Comparison of ENCODE assay signal across 25 cellular contexts in genomic region chr4:53889335-53890084, GRCh38.
DNase-seq lines count a peak whose midpoint lies in the region; ATAC-seq and TF ChIP-seq lines count a peak whose summit lies in the region.
"Had no signal": no experiment of that assay in that cellular context is flagged by ENCODE, and none has a peak within 500 bp of the region (broad histone marks: within the 10 kb centered on the region; RNA-seq: fewer than 3 reads in every experiment).

No MANE protein-coding gene starts in this region.

- no peaks in the 10 kb centered on the region for H3K27me3 ChIP-seq in cardiac muscle cell
- H3K27me3 ChIP-seq in mesenchymal stem cell (ENCODE audit: control insufficient read depth in 1 of 2, insufficient read depth in 1 of 2, low read length in 2 of 2), result peaks cover 0 to 5% of the 10 kb centered on the region in 2 experiments
- H3K27me3 ChIP-seq in vagina, result no peaks in the 10 kb centered on the region
- H3K27me3 ChIP-seq: BE2C, breast epithelium, right lobe of liver had no signal

- intact Hi-C loops in Right ventricle myocardium superior (cut with DNase I) (no loop called here), vagina (cut with DNase I) (no loop called here)

- H3K4ac ChIP-seq in mesenchymal stem cell (ENCODE audit: low read depth in 1 of 2, low read length in 2 of 2), result no peak overlapping the region

- no peak overlapping the region for H3K14ac ChIP-seq in mesenchymal stem cell (ENCODE audit: low read length in 2 of 2)

- no peak overlapping the region for H3K4me3 ChIP-seq in cardiac muscle cell
- H3K4me3 ChIP-seq in mesenchymal stem cell (ENCODE audit: insufficient read depth in 1 of 2, low read depth in 1 of 2, low read length in 2 of 2), result peak overlapping the region in 1 of 2 experiments; percentile 54
- H3K4me3 ChIP-seq in vagina, result no peak overlapping the region
- H3K4me3 ChIP-seq: breast epithelium, coronary artery, right lobe of liver had no signal

- H2BK12ac ChIP-seq in mesenchymal stem cell (ENCODE audit: low read length in 2 of 2), result no peak overlapping the region

- H3K4me2 ChIP-seq in mesenchymal stem cell (ENCODE audit: low read length, poor library complexity, severe bottlenecking), result no peak overlapping the region

- no peak overlapping the region for H2BK15ac ChIP-seq in mesenchymal stem cell (ENCODE audit: low read depth, poor library complexity, severe bottlenecking)

- H3K23ac ChIP-seq in mesenchymal stem cell (ENCODE audit: low read length in 2 of 2), result no peak overlapping the region

- peak overlapping the region; percentile 80 for H3K9ac ChIP-seq in mesenchymal stem cell (ENCODE audit: low read length)

- H3K4me1 ChIP-seq in cardiac muscle cell (ENCODE audit: low read depth) (peaks cover 6% of the 10 kb centered on the region), mesenchymal stem cell (ENCODE audit: control insufficient read depth, insufficient read depth, low read depth, low read length) (no peaks in the 10 kb centered on the region), vagina (no peaks in the 10 kb centered on the region)
- H3K4me1 ChIP-seq: breast epithelium, right lobe of liver had no signal

- TF ChIP-seq POLR2A in vagina (IDR thresholded peaks at IDR 0.05), result no peak

- H3K36me3 ChIP-seq in cardiac muscle cell (no peaks in the 10 kb centered on the region), mesenchymal stem cell (ENCODE audit: control insufficient read depth in 1 of 2, insufficient read depth in 2 of 2, low read depth in 1 of 2, low read length in 2 of 2) (no peaks in the 10 kb centered on the region), vagina (no peaks in the 10 kb centered on the region)
- H3K36me3 ChIP-seq: BE2C, breast epithelium, right lobe of liver had no signal

- no peak overlapping the region for H4K91ac ChIP-seq in mesenchymal stem cell (ENCODE audit: low read length)

- H2AFZ ChIP-seq in mesenchymal stem cell (ENCODE audit: low read depth, low read length), result no peak overlapping the region

- peak; percentile 1 for TF ChIP-seq CTCF in cardiac muscle cell (IDR thresholded peaks at IDR 0.05; ENCODE audit: low read depth, low read length)
- TF ChIP-seq CTCF in vagina (IDR thresholded peaks at IDR 0.05), result no peak

- no peaks in the 10 kb centered on the region for H3K9me3 ChIP-seq in cardiac muscle cell (ENCODE audit: low read depth)
- H3K9me3 ChIP-seq in mesenchymal stem cell (ENCODE audit: control insufficient read depth, low read length), result no peaks in the 10 kb centered on the region
- no peaks in the 10 kb centered on the region for H3K9me3 ChIP-seq in vagina
- H3K9me3 ChIP-seq: BE2C, breast epithelium, right lobe of liver had no signal

- H3K27ac ChIP-seq in cardiac muscle cell, result peak overlapping the region; percentile 29
- no peak overlapping the region for H3K27ac ChIP-seq in mesenchymal stem cell (ENCODE audit: low read length, poor library complexity, severe bottlenecking)
- H3K27ac ChIP-seq in vagina, result peak overlapping the region; percentile 49
- H3K27ac ChIP-seq: right lobe of liver had no signal

- H2AK5ac ChIP-seq in mesenchymal stem cell (ENCODE audit: low read length, severe bottlenecking), result no peak overlapping the region

- peak in 1 of 2 donors; percentile 62 for DNase-seq in cardiac muscle cell (ENCODE audit: low read depth in 1 of 2, low spot score in 1 of 2)
- no peak for DNase-seq in Right ventricle myocardium superior
- DNase-seq in fibroblast of gingiva (ENCODE audit: low read depth), result peak; percentile 61
- peak; percentile 46 for DNase-seq in mesenchymal stem cell
- DNase-seq in vagina (ENCODE audit: extremely low spot score in 2 of 2), result no peak
- DNase-seq in NCI-H2196 treated with DMSO at 0.1 percent for 48 hours (lab: John Stamatoyannopoulos, UW; ENCODE audit: unreplicated experiment), result no peak
- no peak for DNase-seq in SKM-1 treated with dmso at 0.1 percent for 144 hours (lab: John Stamatoyannopoulos, UW; ENCODE audit: unreplicated experiment)
- DNase-seq: activated B cell treated with CpG ODN at 0.5 μM for 24 hours; activated naive CD4-positive, alpha-beta T cell treated with anti-CD3 and anti-CD28 coated beads, Interleukin-2, amount 10 ng/mL, durations not matched to agents 7 days and 5 days; amygdala; BE2C; effector memory CD8-positive, alpha-beta T cell; GDM1; H7; head of caudate nucleus; left colon; NCI-H2171; NCI-H524 treated with DMSO at 0.1 percent for 48 hours; right lobe of liver; stimulated activated naive CD4-positive, alpha-beta T cell treated with Interleukin-2 at 50 U/mL for 16 hours; SW 1271 had no signal

- no peak overlapping the region for H4K8ac ChIP-seq in mesenchymal stem cell (ENCODE audit: low read length)

- 93% methylated on average over 3 of the region's 6 CpGs for WGBS in mesenchymal stem cell

- H3K18ac ChIP-seq in mesenchymal stem cell (ENCODE audit: low read depth in 1 of 2, low read length in 2 of 2), result no peak overlapping the region

- no peak overlapping the region for H2BK120ac ChIP-seq in mesenchymal stem cell (ENCODE audit: low read depth, low read length)

- no peaks in the 10 kb centered on the region for H3K79me1 ChIP-seq in mesenchymal stem cell (replicated peaks; ENCODE audit: low read length, poor library complexity, severe bottlenecking)

- H2BK5ac ChIP-seq in mesenchymal stem cell (ENCODE audit: low read depth, low read length, poor library complexity, severe bottlenecking), result no peak overlapping the region

- ATAC-seq in Right ventricle myocardium superior (ENCODE audit: poor library complexity), result no peak
- no peak for ATAC-seq in HG03378 (IDR thresholded peaks at IDR 0.05; ENCODE audit: unreplicated experiment)
- ATAC-seq: effector memory CD8-positive, alpha-beta T cell; esophagus mucosa; left colon; right lobe of liver had no signal

Comparison
In these comparisons a context has a peak if more than half of its experiments do, and no peak if none do; other contexts are left out.
1. DNase-seq: peak in fibroblast of gingiva (single experiment) and mesenchymal stem cell (single experiment); none in Right ventricle myocardium superior (single experiment), vagina (0 of 2), NCI-H2196 treated with DMSO at 0.1 percent for 48 hours (single experiment) and SKM-1 treated with dmso at 0.1 percent for 144 hours (single experiment).